In the genomic region with DNA sequence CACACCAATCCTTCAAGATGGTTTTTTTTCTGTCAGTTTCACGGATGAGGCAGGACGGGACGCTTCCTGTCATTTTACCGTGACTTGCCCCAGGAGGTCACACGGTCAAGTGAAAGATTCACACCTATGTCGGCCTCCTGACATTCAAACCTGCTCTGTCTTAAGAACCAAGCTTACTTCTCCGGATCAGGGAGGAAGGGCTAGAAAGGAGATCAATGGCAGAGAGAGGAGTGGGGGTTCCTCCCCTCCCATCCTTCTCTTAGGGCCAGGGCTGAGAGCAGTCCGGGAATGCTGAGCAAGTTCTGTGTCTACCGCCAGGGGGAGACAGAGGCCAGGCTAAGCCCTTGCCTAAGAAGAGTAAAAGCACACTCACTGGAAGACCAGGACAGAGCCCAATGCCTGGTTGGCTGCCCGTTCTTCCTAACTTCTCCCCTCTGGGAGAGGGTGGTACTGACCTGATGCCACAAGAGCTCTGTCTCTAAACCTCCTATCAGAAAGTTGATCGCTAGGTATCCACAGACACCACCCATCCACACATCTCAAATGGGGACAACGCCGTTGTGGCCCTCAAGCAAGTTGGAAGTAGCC, we compare ENCODE assay signal across 8 cellular contexts. TPM values are rescaled to one million over a fixed set of nuclear protein-coding genes. Genes with fewer than 3 reads are reported as not detected.
DNase-seq lines count a peak whose midpoint lies in the region; ATAC-seq and TF ChIP-seq lines count a peak whose summit lies in the region.

No MANE protein-coding gene starts in this region.

- H2AFZ ChIP-seq in SK-N-SH (ENCODE audit: low read depth), result peak overlapping the region; percentile 96
- H2AFZ ChIP-seq in osteoblast (ENCODE audit: low read length), result peak overlapping the region; percentile 93

- H3K36me3 Mint-ChIP-seq in CD4-positive, alpha-beta memory T cell, result no peaks in the 10 kb centered on the region
- H3K36me3 Mint-ChIP-seq in activated naive CD4-positive, alpha-beta T cell treated with anti-CD3 and anti-CD28 coated beads, Interleukin-2, amount 50 U/mL, for 72 hours, result no peaks in the 10 kb centered on the region

- H3K9me3 ChIP-seq in CD4-positive, alpha-beta memory T cell (ENCODE audit: control insufficient read depth in 1 of 2, low read length in 2 of 2), result no peaks in the 10 kb centered on the region
- no peaks in the 10 kb centered on the region for H3K9me3 ChIP-seq in SK-N-SH
- no peaks in the 10 kb centered on the region for H3K9me3 ChIP-seq in osteoblast (ENCODE audit: low read depth, low read length)
- no peaks in the 10 kb centered on the region for H3K9me3 ChIP-seq in testis

- no peaks in the 10 kb centered on the region for H3K9me2 ChIP-seq in SK-N-SH

- H3K79me2 ChIP-seq in SK-N-SH (ENCODE audit: insufficient read depth) (no peaks in the 10 kb centered on the region), osteoblast (ENCODE audit: insufficient read depth, low read length) (no peaks in the 10 kb centered on the region)

- TF ChIP-seq CTCF in NB4 (IDR thresholded peaks at IDR 0.05; ENCODE audit: low read depth, low read length) (peak; percentile 89), SK-N-SH (IDR thresholded peaks at IDR 0.05) (peak; percentile 94), osteoblast (IDR thresholded peaks at IDR 0.05; ENCODE audit: extremely low read depth, low read depth, low read length) (peak; percentile 99), testis (IDR thresholded peaks at IDR 0.05) (peak; percentile 93 to 97 (median 95))

- H3K9me3 Mint-ChIP-seq in CD4-positive, alpha-beta memory T cell, result no peaks in the 10 kb centered on the region
- no peaks in the 10 kb centered on the region for H3K9me3 Mint-ChIP-seq in activated naive CD4-positive, alpha-beta T cell treated with anti-CD3 and anti-CD28 coated beads, Interleukin-2, amount 50 U/mL, for 72 hours

- intact Hi-C loops in CD4-positive, alpha-beta memory T cell (cut with micrococcal nuclease), result loop anchor here (1.0 to 5.0 kb wide), 7 partner anchors 88 to 962 kb away; a partner anchor contains a TSS
- intact Hi-C loops in Right ventricle myocardium inferior (cut with DNase I) (loop anchor here (1.0 to 5.0 kb wide), 5 partner anchors 88 to 961 kb away; a partner anchor contains a TSS), testis (cut with DNase I; ENCODE audit: low total_unique reads) (loop anchor here (5.0 kb wide), 1 partner anchor 86 kb away; no protein-coding TSS in a partner anchor)

- peak overlapping the region; percentile 66 to 96 (median 93) for H3K27ac Mint-ChIP-seq in CD4-positive, alpha-beta memory T cell
- H3K27ac Mint-ChIP-seq in activated naive CD4-positive, alpha-beta T cell treated with anti-CD3 and anti-CD28 coated beads, Interleukin-2, amount 50 U/mL, for 72 hours, result peak overlapping the region in 1 of 2 donors; percentile 32

- TF ChIP-seq RAD21 in SK-N-SH (IDR thresholded peaks at IDR 0.05; ENCODE audit: low read length), result peak; percentile 99

- CTCF ChIA-PET in CD4-positive, alpha-beta memory T cell (lab: Charles Lee; ENCODE audit: partially characterized antibody), result interaction anchor here (0.7 to 6.8 kb wide), 48 partner anchors 8 to 1236 kb away, joined by 3 to 66 read pairs (median 4); a partner anchor contains a TSS
- CTCF ChIA-PET in SK-N-SH (lab: Yijun Ruan, JAX), result interaction anchor here (0.5 to 11.8 kb wide), 75 partner anchors 8 to 421 kb away, joined by 3 to 754 read pairs (median 4); a partner anchor contains a TSS

- H3K27me3 ChIP-seq in CD4-positive, alpha-beta memory T cell (ENCODE audit: insufficient read depth, low read length), result peaks cover 11% of the 10 kb centered on the region
- H3K27me3 ChIP-seq in SK-N-SH (ENCODE audit: insufficient read depth) (no peaks in the 10 kb centered on the region), osteoblast (ENCODE audit: insufficient read depth, low read length) (no peaks in the 10 kb centered on the region), testis (no peaks in the 10 kb centered on the region)

- no peaks in the 10 kb centered on the region for H3K36me3 ChIP-seq in CD4-positive, alpha-beta memory T cell (ENCODE audit: insufficient read depth, low read length)
- no peaks in the 10 kb centered on the region for H3K36me3 ChIP-seq in SK-N-SH (replicated peaks in 1 of 2; ENCODE audit: control insufficient read depth in 1 of 2, insufficient read depth in 2 of 2, low read length in 1 of 2)
- H3K36me3 ChIP-seq in osteoblast (ENCODE audit: insufficient read depth, low read length), result no peaks in the 10 kb centered on the region
- no peaks in the 10 kb centered on the region for H3K36me3 ChIP-seq in testis (ENCODE audit: low read depth, missing control alignments)

- H3F3A ChIP-seq in SK-N-SH (replicated peaks; ENCODE audit: insufficient read depth), result peaks cover 9% of the 10 kb centered on the region

- ATAC-seq in GM21515 (IDR thresholded peaks at IDR 0.05; ENCODE audit: unreplicated experiment) (peak; percentile 31), Right ventricle myocardium inferior (peak; percentile 83)
- peak; percentile 42 to 64 for ATAC-seq in activated naive CD4-positive, alpha-beta T cell treated with anti-CD3 and anti-CD28 coated beads, Interleukin-2, amount 50 U/mL, for 72 hours

- peaks cover 12 to 29% (median 19%) of the 10 kb centered on the region in 4 donors for H3K4me1 Mint-ChIP-seq in CD4-positive, alpha-beta memory T cell

- H3K4me2 ChIP-seq in SK-N-SH (peak overlapping the region; percentile 96), osteoblast (ENCODE audit: insufficient read depth, low read length) (peak overlapping the region; percentile 97)

- H3K4me1 ChIP-seq in CD4-positive, alpha-beta memory T cell (ENCODE audit: insufficient read depth, low read length), result peaks cover 22% of the 10 kb centered on the region
- H3K4me1 ChIP-seq in SK-N-SH (ENCODE audit: control insufficient read depth in 1 of 2, insufficient read depth in 2 of 2, low read depth in 1 of 2, low read length in 1 of 2) (peaks cover 0 to 23% of the 10 kb centered on the region in 2 experiments; a peak in 1 of 4 replicates), osteoblast (ENCODE audit: insufficient read depth, low read length) (peaks cover 12% of the 10 kb centered on the region), testis (peaks cover 15% of the 10 kb centered on the region)

- H3K4me3 ChIP-seq in CD4-positive, alpha-beta memory T cell (ENCODE audit: low read length in 2 of 2), result peak overlapping the region; percentile 58 to 72
- H3K4me3 ChIP-seq in NB4 (ENCODE audit: low read depth, low read length) (peak overlapping the region; percentile 51), SK-N-SH (ENCODE audit: low read depth in 2 of 2, low read length in 1 of 2) (peak overlapping the region; percentile 72 to 83), osteoblast (ENCODE audit: insufficient read depth, low read length) (peak overlapping the region; percentile 79), testis (peak overlapping the region; percentile 60 to 68)

- TF ChIP-seq EP300 in SK-N-SH (IDR thresholded peaks at IDR 0.05; ENCODE audit: borderline replicate concordance in 1 of 2, low read depth in 1 of 2, low read length in 1 of 2), result no peak

- H3K9ac ChIP-seq in SK-N-SH, result peak overlapping the region; percentile 22; the same call in 1 of the 2 replicates

- TF ChIP-seq POLR2A in NB4 (IDR thresholded peaks at IDR 0.05; ENCODE audit: extremely low read depth, insufficient read length) (no peak), testis (IDR thresholded peaks at IDR 0.05) (no peak)

- H3K4me3 Mint-ChIP-seq in CD4-positive, alpha-beta memory T cell, result peak overlapping the region; percentile 81 to 96 (median 93)

- WGBS in SK-N-SH (ENCODE audit: low lambda C conversion rate), result 3% methylated on average over 11 of the region's 13 CpGs
- WGBS in testis, 2 donors, result 9 to 13% methylated on average over 12 to 13 of the region's 13 CpGs

- peak overlapping the region; percentile 43 for H3K27ac ChIP-seq in CD4-positive, alpha-beta memory T cell (ENCODE audit: low read depth, low read length)
- peak overlapping the region in 1 of 2 experiments; percentile 29; a peak in 1 of 4 replicates for H3K27ac ChIP-seq in SK-N-SH (ENCODE audit: low read depth in 2 of 2, low read length in 1 of 2)
- no peak overlapping the region for H3K27ac ChIP-seq in osteoblast (ENCODE audit: low read depth, low read length)
- peak overlapping the region; percentile 20 to 68 for H3K27ac ChIP-seq in testis

- DNase-seq in CD4-positive, alpha-beta memory T cell, result peak; percentile 72 to 80 (median 76)
- DNase-seq in NB4 (ENCODE audit: low read depth) (peak; percentile 85), SK-N-SH (peak; percentile 89), Right ventricle myocardium inferior (ENCODE audit: missing footprints) (peak; percentile 86), osteoblast (ENCODE audit: insufficient read length, low spot score, missing footprints) (peak; percentile 99), testis (peak; percentile 92)
- DNase-seq in activated naive CD4-positive, alpha-beta T cell treated with anti-CD3 and anti-CD28 coated beads, Interleukin-2, amount 50 U/mL, for 72 hours (ENCODE audit: low spot score in 2 of 2), result peak; percentile 72 to 85

- H4K20me1 ChIP-seq in SK-N-SH (ENCODE audit: insufficient read depth) (no peaks in the 10 kb centered on the region), osteoblast (ENCODE audit: insufficient read depth, low read length) (no peaks in the 10 kb centered on the region)

- H3K27me3 Mint-ChIP-seq in CD4-positive, alpha-beta memory T cell, result peaks cover 0 to 1% of the 10 kb centered on the region in 2 donors

- POLR2A ChIA-PET in CD4-positive, alpha-beta memory T cell (lab: Charles Lee; ENCODE audit: partially characterized antibody), result interaction anchor here (0.7 to 3.8 kb wide), 10 partner anchors 14 to 1213 kb away, joined by 3 to 44 read pairs (median 8); a partner anchor contains a TSS
- POLR2A ChIA-PET in SK-N-SH (lab: Yijun Ruan, JAX), result no interaction called here

RNA-seq across cellular contexts. Expression of a gene that starts 1.1 kb away (rescaled TPM):
- total RNA-seq in CD4-positive, alpha-beta memory T cell, result under 1 TPM in 1 of 2 experiments, not detected in 1; 0.76 TPM
- polyA plus RNA-seq in CD4-positive, alpha-beta memory T cell, result under 1 TPM in 1 of 2 donors, not detected in 1; 0.13 TPM
- polyA plus RNA-seq in SK-N-SH (2012; rRNA removed) (5.3 and 6.7 TPM in 2 replicates), testis (ENCODE audit: insufficient read depth, low read depth, low replicate concordance) (69.5 TPM)
- 2.7 and 3.7 TPM in 2 replicates for polyA plus RNA-seq in SK-N-SH (2012; cell fraction: cytosol; rRNA removed)
- polyA plus RNA-seq in SK-N-SH (2012; cell fraction: nucleus; rRNA removed), result 21.9 and 22.0 TPM in 2 replicates
- 1 to 10 TPM in 1 of 2 donors, under 1 TPM in 1; 0.46 to 1.8 TPM for total RNA-seq in activated naive CD4-positive, alpha-beta T cell treated with anti-CD3 and anti-CD28 coated beads, Interleukin-2, amount 50 U/mL, for 72 hours
- total RNA-seq in Right ventricle myocardium inferior (5.3 TPM), osteoblast (0.59 and 1.1 TPM in 2 replicates), testis (10 to 100 TPM; 45.5 to 88.7 TPM)

RNA-seq across cellular contexts. Expression of a gene that starts 9.3 kb away (rescaled TPM):
- total RNA-seq in CD4-positive, alpha-beta memory T cell, result 1 to 10 TPM; 6.1 to 6.7 TPM
- 10 to 100 TPM; 18.2 to 26.4 TPM for polyA plus RNA-seq in CD4-positive, alpha-beta memory T cell
- polyA plus RNA-seq in SK-N-SH (2012; rRNA removed) (961 and 1,028 TPM in 2 replicates), testis (ENCODE audit: insufficient read depth, low read depth, low replicate concordance) (225 TPM)
- 761 and 772 TPM in 2 replicates for polyA plus RNA-seq in SK-N-SH (2012; cell fraction: cytosol; rRNA removed)
- polyA plus RNA-seq in SK-N-SH (2012; cell fraction: nucleus; rRNA removed), result 538 and 661 TPM in 2 replicates
- total RNA-seq in activated naive CD4-positive, alpha-beta T cell treated with anti-CD3 and anti-CD28 coated beads, Interleukin-2, amount 50 U/mL, for 72 hours, result 10 to 100 TPM; 62.4 to 81.8 TPM
- total RNA-seq in Right ventricle myocardium inferior (118 TPM), osteoblast (276 and 325 TPM in 2 replicates), testis (100 to 1,000 TPM; 191 to 294 TPM)

RNA-seq across cellular contexts. Expression of a gene that starts 41.8 kb away (rescaled TPM):
- 10 to 100 TPM; 90.6 to 96.1 TPM for total RNA-seq in CD4-positive, alpha-beta memory T cell
- polyA plus RNA-seq in CD4-positive, alpha-beta memory T cell, result 10 to 100 TPM; 21.8 to 43.6 TPM
- polyA plus RNA-seq in SK-N-SH (2012; rRNA removed), result 81.0 and 87.4 TPM in 2 replicates
- polyA plus RNA-seq in SK-N-SH (2012; cell fraction: cytosol; rRNA removed), result 25.9 and 38.1 TPM in 2 replicates
- 325 and 510 TPM in 2 replicates for polyA plus RNA-seq in SK-N-SH (2012; cell fraction: nucleus; rRNA removed)
- 100 to 1,000 TPM in 1 of 2 donors, 10 to 100 TPM in 1; 81.5 to 122 TPM for total RNA-seq in activated naive CD4-positive, alpha-beta T cell treated with anti-CD3 and anti-CD28 coated beads, Interleukin-2, amount 50 U/mL, for 72 hours
- total RNA-seq in Right ventricle myocardium inferior, result 16.1 TPM
- total RNA-seq in osteoblast, result 35.1 and 38.7 TPM in 2 replicates
- 100 to 1,000 TPM; 240 to 245 TPM for total RNA-seq in testis
- 137 TPM for polyA plus RNA-seq in testis (ENCODE audit: insufficient read depth, low read depth, low replicate concordance)

Comparison
In these comparisons a context has a peak if more than half of its experiments do, and no peak if none do; other contexts are left out.
1. ATAC-seq: peak in every context shown above with its lines; median percentile 83 in Right ventricle myocardium inferior; 53 in activated naive CD4-positive, alpha-beta T cell treated with anti-CD3 and anti-CD28 coated beads, Interleukin-2, amount 50 U/mL, for 72 hours; 31 in GM21515.
2. RNA of a gene that starts 9.3 kb away (total RNA-seq): 276 to 325 TPM in osteoblast, 191 to 294 TPM in testis, 118 TPM in Right ventricle myocardium inferior (single experiment) and 62.4 to 81.8 TPM in activated naive CD4-positive, alpha-beta T cell treated with anti-CD3 and anti-CD28 coated beads, Interleukin-2, amount 50 U/mL, for 72 hours; 6.1 to 6.7 TPM in CD4-positive, alpha-beta memory T cell; every median in the first group is over 4 times any median in the second.
3. Peak in every context shown above with its lines, with median percentiles within 50 percentile points of each other: DNase-seq, H3K4me3 ChIP-seq and CTCF ChIP-seq.